Comparison of ENCODE assay signal across 16 cellular contexts in the genomic region with DNA sequence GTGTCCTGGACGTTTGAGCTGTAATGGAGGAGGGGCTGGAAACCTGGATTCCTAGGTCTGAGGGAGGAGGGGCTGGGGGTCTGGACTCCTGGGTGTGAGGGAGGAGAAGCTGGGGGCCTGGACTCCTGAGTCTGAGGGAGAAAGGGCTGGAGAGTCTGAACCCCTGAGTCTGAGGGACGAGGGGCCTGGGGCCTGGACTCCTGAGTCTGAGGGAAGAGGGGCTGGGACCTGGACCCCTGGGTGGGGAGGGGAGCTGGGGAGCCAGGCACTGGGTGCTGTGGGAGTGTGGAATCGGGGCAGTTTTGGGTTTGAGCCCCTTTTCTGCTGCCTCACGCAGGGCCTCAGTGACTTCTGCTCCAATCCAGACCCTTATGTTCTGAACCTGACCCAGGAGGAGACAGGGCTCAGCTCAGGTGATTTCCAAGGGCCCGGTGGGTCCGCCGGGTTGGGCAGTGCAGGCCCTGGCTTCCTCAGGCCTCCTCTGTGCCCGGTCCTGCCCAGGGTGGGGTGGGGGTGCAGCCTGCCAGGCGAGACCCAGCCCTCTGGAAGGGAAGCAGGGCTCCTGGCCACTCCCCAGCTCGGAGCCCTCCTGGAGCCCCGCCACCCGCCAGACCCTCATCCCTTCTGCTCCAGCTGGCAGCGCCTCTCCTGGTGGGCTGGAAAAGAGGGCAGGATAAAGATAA. TPM values are rescaled to one million over a fixed set of nuclear protein-coding genes. Genes with fewer than 3 reads are reported as not detected.
DNase-seq lines count a peak whose midpoint lies in the region; ATAC-seq and TF ChIP-seq lines count a peak whose summit lies in the region.
"Had no signal": no experiment of that assay in that cellular context is flagged by ENCODE, and none has a peak within 500 bp of the region (broad histone marks: within the 10 kb centered on the region; RNA-seq: fewer than 3 reads in every experiment).

No MANE protein-coding gene starts in this region.

- H4K20me1 ChIP-seq in PC-9 (ENCODE audit: insufficient read depth), result no peaks in the 10 kb centered on the region
- H4K20me1 ChIP-seq in hepatocyte (ENCODE audit: insufficient read depth, poor library complexity, severe bottlenecking), result peaks cover 5% of the 10 kb centered on the region

- peaks cover 0 to 6% of the 10 kb centered on the region in 2 donors for H3K36me3 Mint-ChIP-seq in stimulated activated naive B cell treated with anti-CD40 and anti-IgM and Interleukin-4, amounts not matched to agents 10 μg/mL and 1 μg/mL and 100 μg/mL, for 72 hours
- H3K36me3 Mint-ChIP-seq: activated naive CD8-positive, alpha-beta T cell; CD4-positive, CD25-positive, alpha-beta regulatory T cell had no signal

- H3K36me3 ChIP-seq in PC-9 (ENCODE audit: low read depth) (no peaks in the 10 kb centered on the region), hepatocyte (replicated peaks; ENCODE audit: insufficient read depth, low read depth) (no peaks in the 10 kb centered on the region)
- H3K36me3 ChIP-seq: suprapubic skin had no signal

- peak overlapping the region; percentile 77 for H3K4me2 ChIP-seq in PC-9
- H3K4me2 ChIP-seq in hepatocyte, result peak overlapping the region; percentile 93

- no peak for ATAC-seq in stimulated activated naive B cell treated with anti-CD40 and anti-IgM and Interleukin-4, amounts not matched to agents 10 μg/mL and 1 μg/mL and 100 μg/mL, for 72 hours (replicated peaks)

- peaks cover 57% of the 10 kb centered on the region for H3K4me1 ChIP-seq in PC-9 (replicated peaks; ENCODE audit: insufficient read depth)
- peaks cover 11% of the 10 kb centered on the region for H3K4me1 ChIP-seq in hepatocyte (ENCODE audit: insufficient read depth)

- CTCF ChIA-PET in PC-9 (lab: Charles Lee), result interaction anchor here (0.6 kb wide), 2 partner anchors 19 to 657 kb away, joined by 3 to 6 read pairs; no protein-coding TSS in a partner anchor

- peaks cover 17 to 32% of the 10 kb centered on the region in 2 donors for H3K4me1 Mint-ChIP-seq in stimulated activated naive B cell treated with anti-CD40 and anti-IgM and Interleukin-4, amounts not matched to agents 10 μg/mL and 1 μg/mL and 100 μg/mL, for 72 hours

- peaks cover 41% of the 10 kb centered on the region for H3F3A ChIP-seq in PC-9 (ENCODE audit: insufficient read depth, low read depth)

- POLR2A ChIA-PET in PC-9 (lab: Charles Lee; ENCODE audit: unreplicated experiment), result interaction anchor here (0.6 kb wide), 2 partner anchors 241 to 400 kb away, joined by 4 to 20 read pairs; no protein-coding TSS in a partner anchor

- H3K27me3 Mint-ChIP-seq in stimulated activated naive B cell treated with anti-CD40 and anti-IgM and Interleukin-4, amounts not matched to agents 10 μg/mL and 1 μg/mL and 100 μg/mL, for 72 hours, result peaks cover 32 to 62% of the 10 kb centered on the region in 2 donors

- H3K27ac ChIP-seq in PC-9 (no peak overlapping the region), hepatocyte (no peak overlapping the region)
- H3K27ac ChIP-seq: suprapubic skin had no signal

- peak overlapping the region; percentile 18 to 30 for H3K4me3 Mint-ChIP-seq in stimulated activated naive B cell treated with anti-CD40 and anti-IgM and Interleukin-4, amounts not matched to agents 10 μg/mL and 1 μg/mL and 100 μg/mL, for 72 hours
- H3K4me3 Mint-ChIP-seq: activated naive CD8-positive, alpha-beta T cell had no signal

- H3K9me2 ChIP-seq in PC-9 (ENCODE audit: insufficient read depth) (no peaks in the 10 kb centered on the region), hepatocyte (replicated peaks; ENCODE audit: insufficient read depth) (no peaks in the 10 kb centered on the region)

- H3K27ac Mint-ChIP-seq in stimulated activated naive B cell treated with anti-CD40 and anti-IgM and Interleukin-4, amounts not matched to agents 10 μg/mL and 1 μg/mL and 100 μg/mL, for 72 hours, result peak overlapping the region; percentile 90
- H3K27ac Mint-ChIP-seq: activated naive CD8-positive, alpha-beta T cell; CD4-positive, CD25-positive, alpha-beta regulatory T cell had no signal

- H3K27me3 ChIP-seq in PC-9 (ENCODE audit: insufficient read depth, low read depth) (no peaks in the 10 kb centered on the region), hepatocyte (peaks cover 11% of the 10 kb centered on the region)

- intact Hi-C loops in PC-9 (cut with micrococcal nuclease; ENCODE audit: unreplicated experiment), result no loop called here

- H3K79me2 ChIP-seq in PC-9 (ENCODE audit: low read depth) (no peaks in the 10 kb centered on the region), hepatocyte (no peaks in the 10 kb centered on the region)

- 61% methylated on average over 8 of the region's 13 CpGs for WGBS in hepatocyte (ENCODE audit: low lambda C conversion rate, missing lambda C conversion rate)

- H3K9me3 ChIP-seq in PC-9 (ENCODE audit: insufficient read depth, low read depth), result no peaks in the 10 kb centered on the region
- H3K9me3 ChIP-seq in hepatocyte (ENCODE audit: low read depth), result no peaks in the 10 kb centered on the region
- H3K9me3 ChIP-seq: suprapubic skin had no signal

- peak overlapping the region; percentile 59; the same call in 1 of the 2 replicates for H3K4me3 ChIP-seq in PC-9
- H3K4me3 ChIP-seq in hepatocyte, result no peak overlapping the region
- no peak overlapping the region for H3K4me3 ChIP-seq in foreskin fibroblast (ENCODE audit: low read depth in 1 of 2, low read length in 2 of 2)

- DNase-seq in NCI-H2227 (lab: John Stamatoyannopoulos, UW; ENCODE audit: unreplicated experiment) (peak; percentile 65), NCI-H2227 treated with DMSO at 0.1 percent for 48 hours (lab: John Stamatoyannopoulos, UW) (no peak), PC-9 (no peak), hepatocyte (ENCODE audit: low spot score) (no peak), GM19240 (ENCODE audit: insufficient read length, low spot score) (no peak), foreskin fibroblast (no peak), GDM1 (lab: John Stamatoyannopoulos, UW) (no peak)
- DNase-seq in stimulated activated naive B cell treated with anti-CD40 and anti-IgM and Interleukin-4, amounts not matched to agents 10 μg/mL and 1 μg/mL and 100 μg/mL, for 72 hours, result no peak
- DNase-seq: 8988T; activated CD4-positive, alpha-beta T cell treated with anti-CD3 and anti-CD28 coated beads for 48 hours; CD4-positive, CD25-positive, alpha-beta regulatory T cell; NCI-H446 treated with DMSO at 0.1 percent for 48 hours; T1000 had no signal

- H2AFZ ChIP-seq in PC-9 (no peak overlapping the region), hepatocyte (no peak overlapping the region)

- no peaks in the 10 kb centered on the region for H3K9me3 Mint-ChIP-seq in stimulated activated naive B cell treated with anti-CD40 and anti-IgM and Interleukin-4, amounts not matched to agents 10 μg/mL and 1 μg/mL and 100 μg/mL, for 72 hours

- BruUV-seq in PC-9 (replicated peaks; lab: Mats Ljungman, UMichigan), result no TSS peak

- TF ChIP-seq CTCF in PC-9 (conservative IDR thresholded peaks at IDR 0.05), result no peak
- no peak for TF ChIP-seq CTCF in hepatocyte (IDR thresholded peaks at IDR 0.05; ENCODE audit: poor library complexity)
- no peak for TF ChIP-seq CTCF in foreskin fibroblast (IDR thresholded peaks at IDR 0.05; ENCODE audit: low read depth, low read length)

RNA-seq across cellular contexts. Expression of a gene that starts 14.4 kb away (rescaled TPM):
- total RNA-seq in PC-9 (2021), result 1.6 and 2.4 TPM in 2 replicates
- 7.0 and 7.1 TPM in 2 replicates for total RNA-seq in hepatocyte
- polyA plus RNA-seq in hepatocyte, result 11.0 and 19.3 TPM in 2 replicates
- total RNA-seq: bronchial epithelial cell; CD4-positive, CD25-positive, alpha-beta regulatory T cell had no signal

RNA-seq across cellular contexts. Expression of a gene that starts 19.3 kb away (rescaled TPM):
- total RNA-seq in PC-9 (2021), result 274 and 279 TPM in 2 replicates
- total RNA-seq in hepatocyte, result 36.6 and 40.9 TPM in 2 replicates
- 54.0 and 69.7 TPM in 2 replicates for polyA plus RNA-seq in hepatocyte

RNA-seq across cellular contexts. Expression of a gene that starts 33.9 kb away (rescaled TPM):
- total RNA-seq in PC-9 (2021), result 7.0 and 8.9 TPM in 2 replicates
- total RNA-seq in hepatocyte, result 3.1 and 7.9 TPM in 2 replicates
- polyA plus RNA-seq in hepatocyte, result 0.59 and 1.00 TPM in 2 replicates

RNA-seq across cellular contexts. Expression of a gene that starts 43.4 kb away (rescaled TPM):
- total RNA-seq in PC-9 (2021) (25.1 and 48.5 TPM in 2 replicates), hepatocyte (43.1 and 46.8 TPM in 2 replicates)
- polyA plus RNA-seq in hepatocyte, result 71.2 and 71.5 TPM in 2 replicates
- total RNA-seq: CD4-positive, CD25-positive, alpha-beta regulatory T cell had no signal
- polyA plus RNA-seq: CD4-positive, CD25-positive, alpha-beta regulatory T cell had no signal
